ENCODE assay signal across 20 cellular contexts in genomic region chr12:124201248-124201647, GRCh38.
A peak's percentile ranks its signal among the peaks of the same experiment; 100 is the strongest.
DNase-seq lines count a peak whose midpoint lies in the region; ATAC-seq, FAIRE-seq and TF ChIP-seq lines count a peak whose summit lies in the region.
"Had no signal": no experiment of that assay in that cellular context is flagged by ENCODE, and none has a peak within 500 bp of the region (broad histone marks: within the 10 kb centered on the region; RNA-seq: fewer than 3 reads in every experiment).

No MANE protein-coding gene starts in this region.

- H3K4me3 ChIP-seq in HEK293 (ENCODE audit: low read depth, low read length) (no peak overlapping the region), H1 (ENCODE audit: extremely low read depth in 1 of 4, insufficient read depth in 2 of 4, low read depth in 3 of 4, low read length in 4 of 4) (no peak overlapping the region)
- H3K4me3 ChIP-seq: BLaER1 treated with 17β-estradiol and CSF1 and Interleukin-3, amounts not matched to agents 10 nM and 100 nM had no signal

- H4K20me1 ChIP-seq in H1 (replicated peaks in 1 of 2; ENCODE audit: control insufficient read depth in 1 of 2, insufficient read depth in 2 of 2, low read length in 2 of 2): no peaks in the 10 kb centered on the region
- H4K20me1 ChIP-seq: BLaER1 treated with 17β-estradiol and CSF1 and Interleukin-3, amounts not matched to agents 10 nM and 100 nM had no signal

- no peak overlapping the region for H4K8ac ChIP-seq in H1 (ENCODE audit: extremely low read depth, insufficient read depth, low read length)

- H3K23me2 ChIP-seq in H1 (ENCODE audit: low read depth, low read length): peaks cover 1% of the 10 kb centered on the region; the same call in 1 of the 2 replicates

- no peak overlapping the region for H4K91ac ChIP-seq in H1 (replicated peaks; ENCODE audit: insufficient read length, low read length)

- H3K14ac ChIP-seq in H1 (ENCODE audit: insufficient read length): no peak overlapping the region

- TF ChIP-seq POLR2A in H1 (IDR thresholded peaks at IDR 0.05; ENCODE audit: control extremely low read depth in 1 of 2, low read depth in 2 of 2, low read length in 2 of 2): no peak

- DNase-seq in H1 (ENCODE audit: low read depth in 1 of 2, low spot score in 2 of 2): no peak
- no peak for DNase-seq in effector CD4-positive, alpha-beta T cell
- DNase-seq: 8988T; AML-193; Caco-2; Calu3; CD4-positive, alpha-beta T cell; CD8-positive, alpha-beta T cell; DMS79 treated with DMSO at 0.1 percent for 48 hours; GF-D8 had no signal

- H3K9ac ChIP-seq in H1 (replicated peaks in 1 of 4; ENCODE audit: extremely low read depth in 1 of 4, low read depth in 3 of 4, low read length in 3 of 4): no peak overlapping the region
- H3K9ac ChIP-seq: BLaER1 treated with 17β-estradiol and CSF1 and Interleukin-3, amounts not matched to agents 10 nM and 100 nM had no signal

- H2BK20ac ChIP-seq in H1 (ENCODE audit: low read length): no peak overlapping the region

- no peak overlapping the region for H2AFZ ChIP-seq in H1 (ENCODE audit: low read length)

- H3K4me1 ChIP-seq in HEK293 (ENCODE audit: control insufficient read depth, insufficient read depth, low read length) (no peaks in the 10 kb centered on the region), H1 (replicated peaks in 1 of 4; ENCODE audit: control insufficient read depth in 3 of 4, insufficient read depth in 4 of 4, low read length in 3 of 4) (0 out of 7 replicates have a peak, but pooled peaks cover 0 to 4% (median 2%) of the 10 kb centered on the region in 4 experiments)
- H3K4me1 ChIP-seq: BLaER1 treated with 17β-estradiol and CSF1 and Interleukin-3, amounts not matched to agents 10 nM and 100 nM; Caco-2 had no signal

- H3K9me3 ChIP-seq in HEK293 (ENCODE audit: control insufficient read depth, insufficient read depth, low read depth, low read length) (no peaks in the 10 kb centered on the region), H1 (ENCODE audit: insufficient read depth in 2 of 2, low read depth in 1 of 2, low read length in 1 of 2) (peaks cover 3 to 5% of the 10 kb centered on the region in 2 experiments; a peak in 3 of 4 replicates)

- TF ChIP-seq CTCF in HEK293 (tag by site-specific recombination; IDR thresholded peaks at IDR 0.05) (no peak), H1 (IDR thresholded peaks at IDR 0.05; ENCODE audit: control extremely low read depth in 1 of 3, insufficient read depth in 1 of 3, low read depth in 1 of 3, low read length in 3 of 3) (no peak)

- H2BK15ac ChIP-seq in H1 (ENCODE audit: low read length): no peak overlapping the region

- no peak overlapping the region for H3K4ac ChIP-seq in H1 (replicated peaks; ENCODE audit: insufficient read length, low read depth, low read length)

- H3K18ac ChIP-seq in H1 (ENCODE audit: extremely low read depth, low read length): no peak overlapping the region

- H2BK5ac ChIP-seq in H1 (ENCODE audit: low read depth, low read length): no peak overlapping the region

- no peak for FAIRE-seq in H1 (lab: Jason Lieb, UNC)
- FAIRE-seq: A204.1, D721Med, G401.6, GM12891, GM19239 had no signal

- H3K36me3 ChIP-seq in HEK293 (ENCODE audit: control insufficient read depth in 2 of 2, insufficient read depth in 1 of 2, low read length in 2 of 2) (no peaks in the 10 kb centered on the region), H1 (ENCODE audit: control insufficient read depth in 2 of 4, insufficient read depth in 4 of 4, low read length in 3 of 4) (no peaks in the 10 kb centered on the region)
- H3K36me3 ChIP-seq: BLaER1 treated with 17β-estradiol and CSF1 and Interleukin-3, amounts not matched to agents 10 nM and 100 nM had no signal

- ATAC-seq in GM21390 (IDR thresholded peaks at IDR 0.05; ENCODE audit: unreplicated experiment): no peak
- ATAC-seq in HG03196 (IDR thresholded peaks at IDR 0.05; ENCODE audit: unreplicated experiment): no peak
- ATAC-seq: CD8-positive, alpha-beta T cell had no signal

- no peaks in the 10 kb centered on the region for H3K79me1 ChIP-seq in H1 (ENCODE audit: low read depth, low read length)

- no peaks in the 10 kb centered on the region for H3K79me2 ChIP-seq in H1 (ENCODE audit: control insufficient read depth in 1 of 2, insufficient read depth in 2 of 2, low read length in 2 of 2)

- TF ChIP-seq EP300 in H1 (IDR thresholded peaks at IDR 0.05; ENCODE audit: borderline replicate concordance in 1 of 2, low read depth in 2 of 2, low read length in 2 of 2): no peak

- no peak overlapping the region for H3K4me2 ChIP-seq in H1 (ENCODE audit: insufficient read depth in 1 of 2, low read depth in 2 of 2, low read length in 2 of 2)
- H3K4me2 ChIP-seq: BLaER1 treated with 17β-estradiol and CSF1 and Interleukin-3, amounts not matched to agents 10 nM and 100 nM had no signal

- no peak overlapping the region for H2BK120ac ChIP-seq in H1 (replicated peaks; ENCODE audit: low read depth, low read length)

- WGBS in H1 (ENCODE audit: extremely low coverage in 1 of 2, insufficient coverage in 1 of 2, insufficient read length in 1 of 2, insufficient replicate concordance in 2 of 2, low coverage in 1 of 2, low lambda C conversion rate in 2 of 2, missing lambda C conversion rate in 1 of 2), 2 experiments: 100% methylated on average over 1 of the region's 1 CpG; no CpG with 5 or more reads in 1 of the 2 experiments

- POLR2A ChIA-PET in HEK293 (lab: Yijun Ruan, JAX) (no interaction called here), H1 (lab: Charles Lee; ENCODE audit: partially characterized antibody) (no interaction called here)

- H3K27me3 ChIP-seq in H1 (replicated peaks in 1 of 4; ENCODE audit: control insufficient read depth in 3 of 4, extremely low read depth in 1 of 4, insufficient read depth in 3 of 4, low read length in 3 of 4): no peaks in the 10 kb centered on the region; a peak in 1 of 7 replicates
- H3K27me3 ChIP-seq: BLaER1 treated with 17β-estradiol and CSF1 and Interleukin-3, amounts not matched to agents 10 nM and 100 nM had no signal

- H3K23ac ChIP-seq in H1 (ENCODE audit: insufficient read length): no peak overlapping the region

- no peak overlapping the region for H4K5ac ChIP-seq in H1 (ENCODE audit: insufficient read length, low read depth, low read length)

- CTCF ChIA-PET in HEK293 (lab: Yijun Ruan, JAX) (interaction anchor here (0.7 kb wide), 1 partner anchor 576 kb away, joined by 3 read pairs; no protein-coding TSS in a partner anchor), H1 (lab: Charles Lee; ENCODE audit: partially characterized antibody) (interaction anchor here (1.1 kb wide), 1 partner anchor 160 kb away, joined by 4 read pairs; no protein-coding TSS in a partner anchor)

- H2BK12ac ChIP-seq in H1 (ENCODE audit: low read depth, low read length): no peak overlapping the region

- TF ChIP-seq RAD21 in H1 (IDR thresholded peaks at IDR 0.05 in 1 of 2, conservative IDR thresholded peaks at IDR 0.05 in 1 of 2; ENCODE audit: low read depth in 2 of 2, low read length in 2 of 2): no peak

- no peak overlapping the region for H2AK5ac ChIP-seq in H1 (ENCODE audit: low read depth, low read length)

- H3K56ac ChIP-seq in H1 (replicated peaks; ENCODE audit: insufficient read length, low read depth, low read length): no peak overlapping the region

- H3K27ac ChIP-seq in HEK293 (ENCODE audit: extremely low read depth, low read depth, low read length) (no peak overlapping the region), H1 (ENCODE audit: low read depth, low read length) (no peak overlapping the region)
- H3K27ac ChIP-seq: BLaER1 treated with 17β-estradiol and CSF1 and Interleukin-3, amounts not matched to agents 10 nM and 100 nM; C4-2B had no signal

TF ChIP-seq in HEK293, 187 proteins besides CTCF, POLR2A, EP300 and RAD21:
- TF ChIP-seq ZNF274 (IDR thresholded peaks at IDR 0.05; ENCODE audit: low read length): no peak
- TF ChIP-seq ZNF274 (tag by site-specific recombination; IDR thresholded peaks at IDR 0.05; ENCODE audit: borderline replicate concordance): no peak
- TF ChIP-seq GLIS2 (tag by site-specific recombination; IDR thresholded peaks at IDR 0.05): no peak
- no peak for TF ChIP-seq ZNF423 (tag by site-specific recombination; IDR thresholded peaks at IDR 0.05)
- peak; percentile 98 for TF ChIP-seq ZNF146 (tag by site-specific recombination; IDR thresholded peaks at IDR 0.05)
- TF ChIP-seq ZFP37 (tag by site-specific recombination; IDR thresholded peaks at IDR 0.05): no peak
- no peak for TF ChIP-seq SP7 (tag by site-specific recombination; IDR thresholded peaks at IDR 0.05)

TF ChIP-seq in H1, 55 proteins besides CTCF, POLR2A, EP300 and RAD21:
- TF ChIP-seq KDM1A (IDR thresholded peaks at IDR 0.05; ENCODE audit: borderline replicate concordance, low read length): peak; percentile 82
- TF ChIP-seq ASH2L (IDR thresholded peaks at IDR 0.05; ENCODE audit: low read length): no peak
